In genomic region chr19:12550951-12551832, GRCh38 we compare ENCODE assay signal across 1 cellular context.
TF ChIP-seq lines count a peak whose summit lies in the region.

Gene ZNF564 (minus strand): TSS chr19:12551482. CDS start chr19:12551332, 150 bp downstream.

TF ChIP-seq in SK-N-SH, 30 proteins besides CTCF, POLR2A, EP300 and RAD21 (continued from another document):
- TF ChIP-seq IRF3 (IDR thresholded peaks at IDR 0.05; ENCODE audit: low read depth, low read length): peak; percentile 94
- peak; percentile 83 for TF ChIP-seq GABPA (IDR thresholded peaks at IDR 0.05; ENCODE audit: low read depth)
- TF ChIP-seq MEF2A (IDR thresholded peaks at IDR 0.05; ENCODE audit: borderline replicate concordance, low read depth): no peak
- TF ChIP-seq RFX5 (IDR thresholded peaks at IDR 0.05; ENCODE audit: low read length): no peak
- 0 out of 2 replicates have a peak, but pooled peaks have one; percentile 4 for TF ChIP-seq TCF12 (IDR thresholded peaks at IDR 0.05)
- TF ChIP-seq FOXJ3 (CRISPR knock-in tag; IDR thresholded peaks at IDR 0.05): no peak
- TF ChIP-seq ZBTB33 (IDR thresholded peaks at IDR 0.05; ENCODE audit: borderline replicate concordance, low read depth): no peak
- no peak for TF ChIP-seq FOXM1 (IDR thresholded peaks at IDR 0.05; ENCODE audit: low read depth)
- no peak for TF ChIP-seq TEAD4 (IDR thresholded peaks at IDR 0.05; ENCODE audit: borderline replicate concordance, insufficient read depth)
- no peak for TF ChIP-seq RXRA (IDR thresholded peaks at IDR 0.05; ENCODE audit: borderline replicate concordance, low read depth)
- peak; percentile 85 for TF ChIP-seq POLR2AphosphoS5 (IDR thresholded peaks at IDR 0.05; ENCODE audit: low read depth, low read length)
- TF ChIP-seq SIN3A (IDR thresholded peaks at IDR 0.05; ENCODE audit: borderline replicate concordance, low read depth, low read length): 0 out of 2 replicates have a peak, but pooled peaks have one; percentile 41
- TF ChIP-seq FOSL2 (IDR thresholded peaks at IDR 0.05; ENCODE audit: borderline replicate concordance, low read depth): no peak
- no peak for TF ChIP-seq RCOR1 (IDR thresholded peaks at IDR 0.05; ENCODE audit: low read length)
- no peak for TF ChIP-seq GATA2 (CRISPR knock-in tag; IDR thresholded peaks at IDR 0.05)
TF ChIP-seq in SK-N-SH: peak in this region for 11.
